10 cellular contexts compared by ENCODE assay signal in the genomic region with DNA sequence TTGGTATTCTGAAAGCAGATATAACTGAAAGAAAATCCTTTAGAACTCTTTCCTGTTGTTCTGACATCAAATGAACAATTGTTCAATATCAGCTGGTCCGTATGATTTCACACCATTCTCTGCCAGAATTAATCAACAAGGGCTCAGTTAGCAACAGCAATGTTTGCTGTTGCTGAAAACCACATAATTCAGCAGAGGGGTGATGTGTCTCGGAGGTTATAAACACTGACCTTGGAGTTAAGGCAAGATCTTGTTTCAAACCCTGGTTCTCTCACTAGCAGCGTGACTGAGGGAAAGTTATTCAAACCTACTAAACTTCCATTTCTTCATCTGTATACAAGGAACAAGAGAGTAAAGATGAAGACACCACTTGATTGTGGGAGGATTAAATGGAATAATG. TPM values are rescaled to one million over a fixed set of nuclear protein-coding genes. Genes with fewer than 3 reads are reported as not detected.
"Had no signal": no experiment of that assay in that cellular context is flagged by ENCODE, and none has a peak within 500 bp of the region (broad histone marks: within the 10 kb centered on the region; RNA-seq: fewer than 3 reads in every experiment).

No MANE protein-coding gene starts in this region.

RNA-seq across cellular contexts. Expression of a gene that starts 36.8 kb away (rescaled TPM):
- total RNA-seq: activated CD4-positive, alpha-beta memory T cell treated with anti-CD3 and anti-CD28 coated beads, Interleukin-2, amount 10 ng/mL, durations not matched to agents 7 days and 5 days; activated CD4-positive, alpha-beta T cell treated with anti-CD3 and anti-CD28 coated beads, Interleukin-2, amount 10 ng/mL, durations not matched to agents 7 days and 5 days; activated naive CD4-positive, alpha-beta T cell treated with anti-CD3 and anti-CD28 coated beads, Interleukin-2, amount 50 U/mL, for 72 hours; activated naive CD8-positive, alpha-beta T cell treated with anti-CD3 and anti-CD28 coated beads, Interleukin-2, amount 10 ng/mL, durations not matched to agents 7 days and 5 days; activated T-cell treated with anti-CD3 and anti-CD28 coated beads, Interleukin-2, amount 50 U/mL, for 72 hours; bronchial epithelial cell; chondrocyte; epithelial cell of proximal tubule; T-helper 1 cell treated with Interleukin-12 subunit alpha and Interleukin-12 subunit beta and Interleukin-4 antibody, amounts not matched to agents 30 ng/mL and 1 ng/mL, for 36 hours; WTC11 had no signal
